In the genomic region with DNA sequence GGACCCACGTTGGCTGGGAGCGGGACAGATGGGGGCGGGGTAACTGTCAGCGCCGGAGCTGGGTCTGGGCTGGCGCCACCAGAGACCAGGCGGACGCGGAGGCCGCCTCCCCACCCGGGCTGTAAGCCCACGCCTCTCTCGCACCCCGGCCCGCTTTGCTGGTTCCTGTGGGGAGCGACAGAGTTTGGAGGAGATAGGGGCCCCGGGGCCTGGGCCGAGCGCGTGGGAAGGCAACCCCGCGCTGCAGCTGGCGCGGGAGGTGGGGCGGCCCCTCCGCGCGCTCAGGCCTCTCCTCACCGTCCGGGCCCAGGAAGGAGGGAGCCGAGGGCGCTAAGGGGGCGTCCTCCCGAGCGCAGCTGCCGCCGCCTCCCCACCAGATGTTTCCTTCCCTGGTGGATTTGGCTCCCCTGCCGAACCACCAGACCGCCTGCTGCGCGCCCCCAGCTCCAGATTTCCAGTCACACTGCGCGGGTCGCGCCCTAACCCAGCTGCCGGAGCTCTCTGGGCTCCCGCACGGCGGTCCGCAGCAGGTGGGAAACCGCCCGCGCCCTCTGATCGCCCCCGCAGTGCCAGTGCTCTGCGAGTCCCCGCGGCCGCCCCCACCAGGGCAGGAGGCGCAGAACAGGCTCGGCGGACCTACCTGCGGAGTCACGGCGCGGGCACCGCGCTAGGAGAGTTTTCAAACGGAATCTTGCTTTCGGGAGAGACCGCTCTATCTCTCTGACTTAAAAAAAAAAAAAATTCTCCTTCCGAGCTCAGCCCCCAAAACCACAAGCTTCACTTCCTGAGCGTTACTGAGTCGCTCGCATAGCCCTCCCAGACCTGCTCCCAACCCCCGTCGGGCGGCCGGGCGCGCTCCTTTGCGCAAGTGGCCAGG, we compare ENCODE assay signal across 1 cellular context.
A peak's percentile ranks its signal among the peaks of the same experiment; 100 is the strongest.
TF ChIP-seq lines count a peak whose summit lies in the region.

No MANE protein-coding gene starts in this region.

TF ChIP-seq in HepG2, 621 proteins besides CTCF, POLR2A, EP300 and RAD21 (continued from another document and continues in another):
- TF ChIP-seq, protein P1, sequence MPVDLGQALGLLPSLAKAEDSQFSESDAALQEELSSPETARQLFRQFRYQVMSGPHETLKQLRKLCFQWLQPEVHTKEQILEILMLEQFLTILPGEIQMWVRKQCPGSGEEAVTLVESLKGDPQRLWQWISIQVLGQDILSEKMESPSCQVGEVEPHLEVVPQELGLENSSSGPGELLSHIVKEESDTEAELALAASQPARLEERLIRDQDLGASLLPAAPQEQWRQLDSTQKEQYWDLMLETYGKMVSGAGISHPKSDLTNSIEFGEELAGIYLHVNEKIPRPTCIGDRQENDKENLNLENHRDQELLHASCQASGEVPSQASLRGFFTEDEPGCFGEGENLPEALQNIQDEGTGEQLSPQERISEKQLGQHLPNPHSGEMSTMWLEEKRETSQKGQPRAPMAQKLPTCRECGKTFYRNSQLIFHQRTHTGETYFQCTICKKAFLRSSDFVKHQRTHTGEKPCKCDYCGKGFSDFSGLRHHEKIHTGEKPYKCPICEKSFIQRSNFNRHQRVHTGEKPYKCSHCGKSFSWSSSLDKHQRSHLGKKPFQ (CRISPR knock-in tag; IDR thresholded peaks at IDR 0.05; ENCODE audit: insufficient replicate concordance), result no peak
- no peak for TF ChIP-seq ZNF644 (CRISPR knock-in tag; IDR thresholded peaks at IDR 0.05; ENCODE audit: low read depth)
- TF ChIP-seq ZNF296 (CRISPR knock-in tag; conservative IDR thresholded peaks at IDR 0.05), result no peak
- TF ChIP-seq, protein P2, sequence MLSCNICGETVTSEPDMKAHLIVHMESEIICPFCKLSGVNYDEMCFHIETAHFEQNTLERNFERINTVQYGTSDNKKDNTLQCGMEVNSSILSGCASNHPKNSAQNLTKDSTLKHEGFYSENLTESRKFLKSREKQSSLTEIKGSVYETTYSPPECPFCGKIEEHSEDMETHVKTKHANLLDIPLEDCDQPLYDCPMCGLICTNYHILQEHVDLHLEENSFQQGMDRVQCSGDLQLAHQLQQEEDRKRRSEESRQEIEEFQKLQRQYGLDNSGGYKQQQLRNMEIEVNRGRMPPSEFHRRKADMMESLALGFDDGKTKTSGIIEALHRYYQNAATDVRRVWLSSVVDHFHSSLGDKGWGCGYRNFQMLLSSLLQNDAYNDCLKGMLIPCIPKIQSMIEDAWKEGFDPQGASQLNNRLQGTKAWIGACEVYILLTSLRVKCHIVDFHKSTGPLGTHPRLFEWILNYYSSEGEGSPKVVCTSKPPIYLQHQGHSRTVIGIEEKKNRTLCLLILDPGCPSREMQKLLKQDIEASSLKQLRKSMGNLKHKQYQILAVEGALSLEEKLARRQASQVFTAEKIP (CRISPR knock-in tag; IDR thresholded peaks at IDR 0.05; ENCODE audit: borderline replicate concordance), result no peak
- no peak for TF ChIP-seq ZSCAN21 (CRISPR knock-in tag; IDR thresholded peaks at IDR 0.05; ENCODE audit: borderline replicate concordance)
- no peak for TF ChIP-seq SOX13 (IDR thresholded peaks at IDR 0.05)
- TF ChIP-seq SOX13 (CRISPR knock-in tag; conservative IDR thresholded peaks at IDR 0.05 in 1 of 2, IDR thresholded peaks at IDR 0.05 in 1 of 2), result no peak
- peak; percentile 15; the same call in 1 of the 2 replicates for TF ChIP-seq HNF4G (IDR thresholded peaks at IDR 0.05; ENCODE audit: borderline replicate concordance, low read depth, low read length)
- 0 out of 2 replicates have a peak, but pooled peaks have one; percentile 6 for TF ChIP-seq HNF4G (CRISPR knock-in tag; IDR thresholded peaks at IDR 0.05; ENCODE audit: borderline replicate concordance, low read depth)
- no peak for TF ChIP-seq ZNF879 (CRISPR knock-in tag; IDR thresholded peaks at IDR 0.05)
- TF ChIP-seq, protein P3, sequence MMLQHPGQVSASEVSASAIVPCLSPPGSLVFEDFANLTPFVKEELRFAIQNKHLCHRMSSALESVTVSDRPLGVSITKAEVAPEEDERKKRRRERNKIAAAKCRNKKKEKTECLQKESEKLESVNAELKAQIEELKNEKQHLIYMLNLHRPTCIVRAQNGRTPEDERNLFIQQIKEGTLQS (CRISPR knock-in tag; IDR thresholded peaks at IDR 0.05), result no peak
- TF ChIP-seq, protein P4, sequence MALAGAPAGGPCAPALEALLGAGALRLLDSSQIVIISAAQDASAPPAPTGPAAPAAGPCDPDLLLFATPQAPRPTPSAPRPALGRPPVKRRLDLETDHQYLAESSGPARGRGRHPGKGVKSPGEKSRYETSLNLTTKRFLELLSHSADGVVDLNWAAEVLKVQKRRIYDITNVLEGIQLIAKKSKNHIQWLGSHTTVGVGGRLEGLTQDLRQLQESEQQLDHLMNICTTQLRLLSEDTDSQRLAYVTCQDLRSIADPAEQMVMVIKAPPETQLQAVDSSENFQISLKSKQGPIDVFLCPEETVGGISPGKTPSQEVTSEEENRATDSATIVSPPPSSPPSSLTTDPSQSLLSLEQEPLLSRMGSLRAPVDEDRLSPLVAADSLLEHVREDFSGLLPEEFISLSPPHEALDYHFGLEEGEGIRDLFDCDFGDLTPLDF (CRISPR knock-in tag; IDR thresholded peaks at IDR 0.05), result no peak; the same call in 1 of the 2 replicates
- no peak for TF ChIP-seq TSC22D2 (CRISPR knock-in tag; IDR thresholded peaks at IDR 0.05; ENCODE audit: borderline replicate concordance)
- TF ChIP-seq ARNT (IDR thresholded peaks at IDR 0.05), result no peak
- TF ChIP-seq KDM5A (IDR thresholded peaks at IDR 0.05; ENCODE audit: borderline replicate concordance, low read length), result no peak
- no peak for TF ChIP-seq CBX2 (IDR thresholded peaks at IDR 0.05; ENCODE audit: low read depth, low read length)
- no peak for TF ChIP-seq CBX2 (CRISPR knock-in tag; IDR thresholded peaks at IDR 0.05; ENCODE audit: low read depth)
- TF ChIP-seq ZMYM3 (CRISPR knock-in tag; IDR thresholded peaks at IDR 0.05), result 0 out of 2 replicates have a peak, but pooled peaks have one; percentile 47
- no peak for TF ChIP-seq FOXP1 (IDR thresholded peaks at IDR 0.05)
- TF ChIP-seq FOXP1 (CRISPR knock-in tag; IDR thresholded peaks at IDR 0.05), result no peak
- TF ChIP-seq YEATS2 (CRISPR knock-in tag; IDR thresholded peaks at IDR 0.05; ENCODE audit: borderline replicate concordance), result no peak; the same call in 1 of the 2 replicates
- no peak for TF ChIP-seq TP53 (CRISPR knock-in tag; conservative IDR thresholded peaks at IDR 0.05)
- no peak for TF ChIP-seq FOXK2 (IDR thresholded peaks at IDR 0.05)
- TF ChIP-seq ZNF598 (CRISPR knock-in tag; IDR thresholded peaks at IDR 0.05; ENCODE audit: borderline replicate concordance), result peak; percentile 71; the same call in 1 of the 2 replicates
- TF ChIP-seq ZBTB21 (CRISPR knock-in tag; IDR thresholded peaks at IDR 0.05), result no peak
- TF ChIP-seq SMAD3 (CRISPR knock-in tag; IDR thresholded peaks at IDR 0.05), result no peak
- TF ChIP-seq RFXAP (CRISPR knock-in tag; IDR thresholded peaks at IDR 0.05; ENCODE audit: borderline replicate concordance), result 0 out of 2 replicates have a peak, but pooled peaks have one; percentile 20
- no peak for TF ChIP-seq RFX5 (IDR thresholded peaks at IDR 0.05; ENCODE audit: low read depth, low read length)
- no peak for TF ChIP-seq ZNF713 (CRISPR knock-in tag; IDR thresholded peaks at IDR 0.05)
- TF ChIP-seq SIN3A (IDR thresholded peaks at IDR 0.05; ENCODE audit: borderline replicate concordance, low read depth, low read length), result peak; percentile 60; the same call in 1 of the 2 replicates
- TF ChIP-seq, protein P5, sequence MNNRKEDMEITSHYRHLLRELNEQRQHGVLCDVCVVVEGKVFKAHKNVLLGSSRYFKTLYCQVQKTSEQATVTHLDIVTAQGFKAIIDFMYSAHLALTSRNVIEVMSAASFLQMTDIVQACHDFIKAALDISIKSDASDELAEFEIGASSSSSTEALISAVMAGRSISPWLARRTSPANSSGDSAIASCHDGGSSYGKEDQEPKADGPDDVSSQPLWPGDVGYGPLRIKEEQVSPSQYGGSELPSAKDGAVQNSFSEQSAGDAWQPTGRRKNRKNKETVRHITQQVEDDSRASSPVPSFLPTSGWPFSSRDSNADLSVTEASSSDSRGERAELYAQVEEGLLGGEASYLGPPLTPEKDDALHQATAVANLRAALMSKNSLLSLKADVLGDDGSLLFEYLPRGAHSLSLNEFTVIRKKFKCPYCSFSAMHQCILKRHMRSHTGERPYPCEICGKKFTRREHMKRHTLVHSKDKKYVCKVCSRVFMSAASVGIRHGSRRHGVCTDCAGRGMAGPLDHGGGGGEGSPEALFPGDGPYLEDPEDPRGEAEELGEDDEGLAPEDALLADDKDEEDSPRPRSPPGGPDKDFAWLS (CRISPR knock-in tag; IDR thresholded peaks at IDR 0.05; ENCODE audit: borderline replicate concordance), result no peak
- peak; percentile 88 for TF ChIP-seq HNRNPLL (IDR thresholded peaks at IDR 0.05; ENCODE audit: low read depth, low read length, poor library complexity, severe bottlenecking)
- TF ChIP-seq EED (CRISPR knock-in tag; IDR thresholded peaks at IDR 0.05), result no peak
- TF ChIP-seq, protein P6, sequence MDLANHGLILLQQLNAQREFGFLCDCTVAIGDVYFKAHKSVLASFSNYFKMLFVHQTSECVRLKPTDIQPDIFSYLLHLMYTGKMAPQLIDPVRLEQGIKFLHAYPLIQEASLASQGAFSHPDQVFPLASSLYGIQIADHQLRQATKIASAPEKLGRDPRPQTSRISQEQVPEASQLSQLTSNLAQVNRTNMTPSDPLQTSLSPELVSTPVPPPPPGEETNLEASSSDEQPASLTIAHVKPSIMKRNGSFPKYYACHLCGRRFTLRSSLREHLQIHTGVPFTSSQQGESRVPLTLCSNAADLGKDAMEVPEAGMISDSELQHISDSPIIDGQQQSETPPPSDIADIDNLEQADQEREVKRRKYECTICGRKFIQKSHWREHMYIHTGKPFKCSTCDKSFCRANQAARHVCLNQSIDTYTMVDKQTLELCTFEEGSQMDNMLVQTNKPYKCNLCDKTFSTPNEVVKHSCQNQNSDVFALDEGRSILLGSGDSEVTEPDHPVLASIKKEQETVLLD (CRISPR knock-in tag; IDR thresholded peaks at IDR 0.05; ENCODE audit: low read depth), result no peak
- no peak for TF ChIP-seq ZNF850 (CRISPR knock-in tag; conservative IDR thresholded peaks at IDR 0.05)
- peak; percentile 76 for TF ChIP-seq ZNF607 (CRISPR knock-in tag; IDR thresholded peaks at IDR 0.05; ENCODE audit: borderline replicate concordance)
- TF ChIP-seq, protein P7, sequence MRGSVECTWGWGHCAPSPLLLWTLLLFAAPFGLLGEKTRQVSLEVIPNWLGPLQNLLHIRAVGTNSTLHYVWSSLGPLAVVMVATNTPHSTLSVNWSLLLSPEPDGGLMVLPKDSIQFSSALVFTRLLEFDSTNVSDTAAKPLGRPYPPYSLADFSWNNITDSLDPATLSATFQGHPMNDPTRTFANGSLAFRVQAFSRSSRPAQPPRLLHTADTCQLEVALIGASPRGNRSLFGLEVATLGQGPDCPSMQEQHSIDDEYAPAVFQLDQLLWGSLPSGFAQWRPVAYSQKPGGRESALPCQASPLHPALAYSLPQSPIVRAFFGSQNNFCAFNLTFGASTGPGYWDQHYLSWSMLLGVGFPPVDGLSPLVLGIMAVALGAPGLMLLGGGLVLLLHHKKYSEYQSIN (CRISPR knock-in tag; IDR thresholded peaks at IDR 0.05; ENCODE audit: borderline replicate concordance), result no peak
- no peak for TF ChIP-seq ZNF282 (IDR thresholded peaks at IDR 0.05; ENCODE audit: partially characterized antibody)
- TF ChIP-seq ZNF788 (CRISPR knock-in tag; IDR thresholded peaks at IDR 0.05; ENCODE audit: borderline replicate concordance), result no peak
- TF ChIP-seq, protein P8, sequence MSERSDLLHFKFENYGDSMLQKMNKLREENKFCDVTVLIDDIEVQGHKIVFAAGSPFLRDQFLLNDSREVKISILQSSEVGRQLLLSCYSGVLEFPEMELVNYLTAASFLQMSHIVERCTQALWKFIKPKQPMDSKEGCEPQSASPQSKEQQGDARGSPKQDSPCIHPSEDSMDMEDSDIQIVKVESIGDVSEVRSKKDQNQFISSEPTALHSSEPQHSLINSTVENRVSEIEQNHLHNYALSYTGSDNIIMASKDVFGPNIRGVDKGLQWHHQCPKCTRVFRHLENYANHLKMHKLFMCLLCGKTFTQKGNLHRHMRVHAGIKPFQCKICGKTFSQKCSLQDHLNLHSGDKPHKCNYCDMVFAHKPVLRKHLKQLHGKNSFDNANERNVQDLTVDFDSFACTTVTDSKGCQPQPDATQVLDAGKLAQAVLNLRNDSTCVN (CRISPR knock-in tag; IDR thresholded peaks at IDR 0.05; ENCODE audit: borderline replicate concordance), result no peak
- TF ChIP-seq BRCA1 (CRISPR knock-in tag; IDR thresholded peaks at IDR 0.05), result peak; percentile 25; the same call in 1 of the 2 replicates
- TF ChIP-seq ZNF782 (CRISPR knock-in tag; IDR thresholded peaks at IDR 0.05; ENCODE audit: borderline replicate concordance), result no peak
- TF ChIP-seq, protein P9, sequence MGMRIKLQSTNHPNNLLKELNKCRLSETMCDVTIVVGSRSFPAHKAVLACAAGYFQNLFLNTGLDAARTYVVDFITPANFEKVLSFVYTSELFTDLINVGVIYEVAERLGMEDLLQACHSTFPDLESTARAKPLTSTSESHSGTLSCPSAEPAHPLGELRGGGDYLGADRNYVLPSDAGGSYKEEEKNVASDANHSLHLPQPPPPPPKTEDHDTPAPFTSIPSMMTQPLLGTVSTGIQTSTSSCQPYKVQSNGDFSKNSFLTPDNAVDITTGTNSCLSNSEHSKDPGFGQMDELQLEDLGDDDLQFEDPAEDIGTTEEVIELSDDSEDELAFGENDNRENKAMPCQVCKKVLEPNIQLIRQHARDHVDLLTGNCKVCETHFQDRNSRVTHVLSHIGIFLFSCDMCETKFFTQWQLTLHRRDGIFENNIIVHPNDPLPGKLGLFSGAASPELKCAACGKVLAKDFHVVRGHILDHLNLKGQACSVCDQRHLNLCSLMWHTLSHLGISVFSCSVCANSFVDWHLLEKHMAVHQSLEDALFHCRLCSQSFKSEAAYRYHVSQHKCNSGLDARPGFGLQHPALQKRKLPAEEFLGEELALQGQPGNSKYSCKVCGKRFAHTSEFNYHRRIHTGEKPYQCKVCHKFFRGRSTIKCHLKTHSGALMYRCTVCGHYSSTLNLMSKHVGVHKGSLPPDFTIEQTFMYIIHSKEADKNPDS (CRISPR knock-in tag; IDR thresholded peaks at IDR 0.05), result no peak
- TF ChIP-seq ZBTB1 (CRISPR knock-in tag; IDR thresholded peaks at IDR 0.05; ENCODE audit: borderline replicate concordance), result no peak
